Comparison of ENCODE assay signal across 18 cellular contexts in genomic region chr4:4424499-4425115, GRCh38. TPM values are rescaled to one million over a fixed set of nuclear protein-coding genes. Genes with fewer than 3 reads are reported as not detected.
A peak's percentile ranks its signal among the peaks of the same experiment; 100 is the strongest.
DNase-seq lines count a peak whose midpoint lies in the region; ATAC-seq and TF ChIP-seq lines count a peak whose summit lies in the region.
"Had no signal": no experiment of that assay in that cellular context is flagged by ENCODE, and none has a peak within 500 bp of the region (broad histone marks: within the 10 kb centered on the region; RNA-seq: fewer than 3 reads in every experiment).

No MANE protein-coding gene starts in this region.

- no peak overlapping the region for H3K9ac ChIP-seq in endodermal cell (ENCODE audit: extremely low read depth, low read length, poor library complexity, severe bottlenecking)

- H3K36me3 ChIP-seq in endodermal cell (ENCODE audit: control insufficient read depth, insufficient read depth, low read length) = peaks cover 24% of the 10 kb centered on the region
- peaks cover 21% of the 10 kb centered on the region for H3K36me3 ChIP-seq in effector memory CD4-positive, alpha-beta T cell (ENCODE audit: control insufficient read depth, insufficient read depth, low read length)

- CTCF ChIA-PET in activated CD8-positive, alpha-beta memory T cell treated with anti-CD3 and anti-CD28 coated beads, Interleukin-2, amount 10 ng/mL, durations not matched to agents 7 days and 5 days (lab: Charles Lee) = interaction anchor here (0.7 kb wide), 1 partner anchor 110 kb away, joined by 3 read pairs; no protein-coding TSS in a partner anchor

- DNase-seq in activated CD8-positive, alpha-beta memory T cell treated with anti-CD3 and anti-CD28 coated beads, Interleukin-2, amount 10 ng/mL, durations not matched to agents 7 days and 5 days = peak; percentile 36
- DNase-seq in activated CD8-positive, alpha-beta memory T cell treated with anti-CD3 and anti-CD28 coated beads, Interleukin-2, amount 50 U/mL, for 48 hours = no peak
- no peak for DNase-seq in T-helper 17 cell
- peak; percentile 39 for DNase-seq in endodermal cell
- peak; percentile 6 for DNase-seq in stimulated activated CD8-positive, alpha-beta memory T cell treated with anti-CD3 and anti-CD28 coated beads, Interleukin-4, amount 100 ng/mL, for 48 hours
- DNase-seq in CD1c-positive myeloid dendritic cell (ENCODE audit: extremely low spot score) = no peak
- no peak for DNase-seq in effector memory CD4-positive, alpha-beta T cell
- DNase-seq in AG08396 (ENCODE audit: low spot score) = no peak
- DNase-seq: DMS79, HFFc6, Kasumi-1, NCI-H1417, NCI-H1694 treated with DMSO at 0.1 percent for 48 hours, NCI-H2081 treated with DMSO at 0.1 percent for 48 hours, NCI-H2171 treated with DMSO at 0.1 percent for 48 hours, NCI-H446, NCI-H526 had no signal

- no peaks in the 10 kb centered on the region for H3K27me3 Mint-ChIP-seq in activated CD8-positive, alpha-beta memory T cell treated with anti-CD3 and anti-CD28 coated beads, Interleukin-2, amount 10 ng/mL, durations not matched to agents 7 days and 5 days
- H3K27me3 Mint-ChIP-seq in T-helper 17 cell (no peaks in the 10 kb centered on the region), endodermal cell (ENCODE audit: insufficient read depth) (peaks cover 3% of the 10 kb centered on the region)

- no peak overlapping the region for H3K27ac ChIP-seq in endodermal cell (ENCODE audit: low read depth, low read length)
- H3K27ac ChIP-seq in effector memory CD4-positive, alpha-beta T cell (ENCODE audit: insufficient read depth, low read length, poor library complexity, severe bottlenecking) = no peak overlapping the region

- H3K9me3 Mint-ChIP-seq in activated CD8-positive, alpha-beta memory T cell treated with anti-CD3 and anti-CD28 coated beads, Interleukin-2, amount 10 ng/mL, durations not matched to agents 7 days and 5 days (ENCODE audit: low read depth) = no peaks in the 10 kb centered on the region
- H3K9me3 Mint-ChIP-seq in endodermal cell = no peaks in the 10 kb centered on the region
- H3K9me3 Mint-ChIP-seq: CD14-positive monocyte, HFFc6 had no signal

- H3K36me3 Mint-ChIP-seq in activated CD8-positive, alpha-beta memory T cell treated with anti-CD3 and anti-CD28 coated beads, Interleukin-2, amount 10 ng/mL, durations not matched to agents 7 days and 5 days = peaks cover 5% of the 10 kb centered on the region
- H3K36me3 Mint-ChIP-seq in T-helper 17 cell (ENCODE audit: low read depth) (peaks cover 5% of the 10 kb centered on the region), endodermal cell (ENCODE audit: low read depth) (peaks cover 35% of the 10 kb centered on the region)

- H3K4me3 Mint-ChIP-seq in activated CD8-positive, alpha-beta memory T cell treated with anti-CD3 and anti-CD28 coated beads, Interleukin-2, amount 10 ng/mL, durations not matched to agents 7 days and 5 days = no peak overlapping the region
- H3K4me3 Mint-ChIP-seq in T-helper 17 cell (no peak overlapping the region), endodermal cell (no peak overlapping the region)
- H3K4me3 Mint-ChIP-seq: CD14-positive monocyte, HFFc6 had no signal

- H3K4me3 ChIP-seq in endodermal cell (ENCODE audit: low read length) = no peak overlapping the region
- no peak overlapping the region for H3K4me3 ChIP-seq in effector memory CD4-positive, alpha-beta T cell (ENCODE audit: insufficient read depth, low read depth, low read length, poor library complexity, severe bottlenecking)

- no peaks in the 10 kb centered on the region for H3K4me1 Mint-ChIP-seq in activated CD8-positive, alpha-beta memory T cell treated with anti-CD3 and anti-CD28 coated beads, Interleukin-2, amount 10 ng/mL, durations not matched to agents 7 days and 5 days
- H3K4me1 Mint-ChIP-seq in T-helper 17 cell (peaks cover 7% of the 10 kb centered on the region), endodermal cell (peaks cover 36% of the 10 kb centered on the region)
- H3K4me1 Mint-ChIP-seq: CD14-positive monocyte had no signal

- no peak for ATAC-seq in activated CD8-positive, alpha-beta memory T cell treated with anti-CD3 and anti-CD28 coated beads, Interleukin-2, amount 10 ng/mL, durations not matched to agents 7 days and 5 days
- ATAC-seq in T-helper 17 cell = no peak

- no peak for TF ChIP-seq CTCF in endodermal cell (conservative IDR thresholded peaks at IDR 0.05)

- H3K4me1 ChIP-seq in endodermal cell (ENCODE audit: control insufficient read depth, insufficient read depth, low read length) = peaks cover 5% of the 10 kb centered on the region
- H3K4me1 ChIP-seq in effector memory CD4-positive, alpha-beta T cell (ENCODE audit: control insufficient read depth, insufficient read depth, low read length, poor library complexity, severe bottlenecking) = no peaks in the 10 kb centered on the region

- WGBS in endodermal cell (ENCODE audit: insufficient coverage in 1 of 2, insufficient read length in 1 of 2), 2 experiments = 87 to 90% methylated on average over 8 of the region's 8 CpGs

- no peak overlapping the region for H3K27ac Mint-ChIP-seq in activated CD8-positive, alpha-beta memory T cell treated with anti-CD3 and anti-CD28 coated beads, Interleukin-2, amount 10 ng/mL, durations not matched to agents 7 days and 5 days
- H3K27ac Mint-ChIP-seq in T-helper 17 cell = peak overlapping the region; percentile 56
- H3K27ac Mint-ChIP-seq in endodermal cell = no peak overlapping the region
- H3K27ac Mint-ChIP-seq: HFFc6 had no signal

- no peaks in the 10 kb centered on the region for H3K9me3 ChIP-seq in T-helper 17 cell (ENCODE audit: control insufficient read depth, low read length, poor library complexity, severe bottlenecking)
- no peaks in the 10 kb centered on the region for H3K9me3 ChIP-seq in endodermal cell (ENCODE audit: control insufficient read depth, low read length)
- H3K9me3 ChIP-seq in effector memory CD4-positive, alpha-beta T cell (ENCODE audit: control insufficient read depth, low read length) = no peaks in the 10 kb centered on the region

- no peaks in the 10 kb centered on the region for H3K27me3 ChIP-seq in endodermal cell (ENCODE audit: control insufficient read depth, insufficient read depth, low read length, poor library complexity, severe bottlenecking)
- no peaks in the 10 kb centered on the region for H3K27me3 ChIP-seq in effector memory CD4-positive, alpha-beta T cell (replicated peaks; ENCODE audit: control insufficient read depth, insufficient read depth, low read length, poor library complexity, severe bottlenecking)

RNA-seq across cellular contexts. Expression of gene NSG1, which starts 37.7 kb away (rescaled TPM):
- 1 to 10 TPM; 3.4 to 9.8 TPM for total RNA-seq in activated CD8-positive, alpha-beta memory T cell treated with anti-CD3 and anti-CD28 coated beads, Interleukin-2, amount 10 ng/mL, durations not matched to agents 7 days and 5 days
- total RNA-seq in T-helper 17 cell (10 to 100 TPM; 13.1 to 50.9 TPM), endodermal cell (1 to 10 TPM; 1.8 to 6.0 TPM)
- 18.1 TPM for polyA plus RNA-seq in endodermal cell (2013, experiment 1 of 2)
- 14.0 TPM for polyA plus RNA-seq in endodermal cell (2013, experiment 2 of 2)

Comparison
In these comparisons a context has a peak if more than half of its experiments do, and no peak if none do; other contexts are left out.
1. DNase-seq: peak in activated CD8-positive, alpha-beta memory T cell treated with anti-CD3 and anti-CD28 coated beads, Interleukin-2, amount 10 ng/mL, durations not matched to agents 7 days and 5 days (single experiment), endodermal cell (single experiment) and stimulated activated CD8-positive, alpha-beta memory T cell treated with anti-CD3 and anti-CD28 coated beads, Interleukin-4, amount 100 ng/mL, for 48 hours (single experiment); none in activated CD8-positive, alpha-beta memory T cell treated with anti-CD3 and anti-CD28 coated beads, Interleukin-2, amount 50 U/mL, for 48 hours (single experiment), T-helper 17 cell (0 of 3), CD1c-positive myeloid dendritic cell (single experiment), effector memory CD4-positive, alpha-beta T cell (0 of 3) and AG08396 (single experiment).